Comparison of ENCODE assay signal across 23 cellular contexts in the genomic region with DNA sequence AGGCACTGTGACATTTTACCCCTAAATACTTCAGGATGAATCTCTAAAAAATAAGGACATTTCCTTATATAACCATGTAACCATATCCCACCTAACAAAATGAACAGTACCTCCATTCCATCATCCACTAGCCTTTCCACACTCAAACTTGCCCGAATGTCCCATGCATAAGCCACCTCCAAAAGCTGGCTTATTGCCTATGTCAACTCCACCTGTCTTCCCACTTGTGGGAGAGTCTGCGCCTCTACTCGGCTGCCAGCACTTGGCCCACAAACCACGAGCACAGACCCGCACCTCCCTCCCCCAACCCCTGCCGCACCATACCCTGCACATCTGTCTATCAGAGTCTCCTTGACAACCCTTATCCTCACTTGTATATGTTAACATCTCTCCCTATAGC.
"Had no signal": no experiment of that assay in that cellular context is flagged by ENCODE, and none has a peak within 500 bp of the region (broad histone marks: within the 10 kb centered on the region; RNA-seq: fewer than 3 reads in every experiment).

No MANE protein-coding gene starts in this region.

- H3K4me3 ChIP-seq: dorsolateral prefrontal cortex, hepatocyte, lung, prostate gland, skin epidermis, suprapubic skin, thyroid gland, upper lobe of left lung, uterus had no signal

- H3K36me3 ChIP-seq: prostate gland, thyroid gland, upper lobe of left lung, uterus had no signal

- H3K79me2 ChIP-seq: hepatocyte, parathyroid adenoma had no signal

- H3K4me2 ChIP-seq: hepatocyte had no signal

- H3K9me3 ChIP-seq: prostate gland, suprapubic skin, thyroid gland, upper lobe of left lung, uterus had no signal

- H3K9ac ChIP-seq: parathyroid adenoma had no signal

- H3K4me1 ChIP-seq: parathyroid adenoma, prostate gland, suprapubic skin, thyroid gland, upper lobe of left lung, uterus had no signal

- DNase-seq: cortex of kidney; dorsolateral prefrontal cortex; effector CD8-positive, alpha-beta T cell; foreskin melanocyte; head of caudate nucleus; left colon; left ventricle myocardium superior; mesenchymal stem cell; midbrain; naive thymus-derived CD4-positive, alpha-beta T cell; nephron progenitor cell; stimulated activated naive CD8-positive, alpha-beta T cell treated with anti-CD3 and anti-CD28 coated beads, Interleukin-15, Interleukin-2, amounts not matched to agents 100 U/mL and 50 U/mL, for 24 hours; thyroid gland; upper lobe of left lung; uterus had no signal

- H3K27ac ChIP-seq: hepatocyte, parathyroid adenoma, prostate gland, skin epidermis, suprapubic skin, thyroid gland, upper lobe of left lung, uterus had no signal

- H3K4me3 Mint-ChIP-seq: naive thymus-derived CD4-positive, alpha-beta T cell; nephron progenitor cell had no signal

- H3K36me3 Mint-ChIP-seq: naive thymus-derived CD4-positive, alpha-beta T cell had no signal

- H3K27me3 ChIP-seq: dorsolateral prefrontal cortex, hepatocyte, suprapubic skin, thyroid gland, upper lobe of left lung, uterus had no signal

- H2AFZ ChIP-seq: hepatocyte, parathyroid adenoma had no signal

- FAIRE-seq: kidney had no signal

- ATAC-seq: left colon; left ventricle myocardium superior; naive thymus-derived CD4-positive, alpha-beta T cell; sciatic nerve; stimulated activated naive CD8-positive, alpha-beta T cell treated with anti-CD3 and anti-CD28 coated beads, Interleukin-15, Interleukin-2, amounts not matched to agents 100 U/mL and 50 U/mL, for 24 hours had no signal

- H3K4me1 Mint-ChIP-seq: naive thymus-derived CD4-positive, alpha-beta T cell had no signal

- H3K27ac Mint-ChIP-seq: naive thymus-derived CD4-positive, alpha-beta T cell; nephron progenitor cell had no signal

- H3K9me3 Mint-ChIP-seq: naive thymus-derived CD4-positive, alpha-beta T cell; nephron progenitor cell had no signal
